In genomic region chr9:133737071-133737773, GRCh38 we compare ENCODE assay signal across 12 cellular contexts. TPM values are rescaled to one million over a fixed set of nuclear protein-coding genes. Genes with fewer than 3 reads are reported as not detected.
DNase-seq lines count a peak whose midpoint lies in the region; ATAC-seq and TF ChIP-seq lines count a peak whose summit lies in the region.
"Had no signal": no experiment of that assay in that cellular context is flagged by ENCODE, and none has a peak within 500 bp of the region (broad histone marks: within the 10 kb centered on the region; RNA-seq: fewer than 3 reads in every experiment).

No MANE protein-coding gene starts in this region.

- CTCF ChIA-PET in activated naive CD4-positive, alpha-beta T cell treated with anti-CD3 and anti-CD28 coated beads for 36 hours (lab: Charles Lee), result interaction anchor here (1.4 to 2.1 kb wide), 2 partner anchors 10 to 256 kb away, joined by 4 to 5 read pairs; no protein-coding TSS in a partner anchor

- H3K27me3 Mint-ChIP-seq in activated naive CD4-positive, alpha-beta T cell treated with anti-CD3 and anti-CD28 coated beads, Interleukin-2, amount 50 U/mL, for 24 hours, result no peaks in the 10 kb centered on the region
- H3K27me3 Mint-ChIP-seq in activated naive CD4-positive, alpha-beta T cell treated with anti-CD3 and anti-CD28 coated beads for 36 hours (ENCODE audit: low read depth), result no peaks in the 10 kb centered on the region
- H3K27me3 Mint-ChIP-seq in mesothelial cell of epicardium (ENCODE audit: low read depth), result peaks cover 4% of the 10 kb centered on the region
- peaks cover 3% of the 10 kb centered on the region for H3K27me3 Mint-ChIP-seq in activated T-cell treated with anti-CD3 and anti-CD28 coated beads, Interleukin-2, amount 50 U/mL, for 4 hours (ENCODE audit: low read depth)

- DNase-seq in activated naive CD4-positive, alpha-beta T cell treated with anti-CD3 and anti-CD28 coated beads for 36 hours, result no peak
- DNase-seq in SHP77 treated with DMSO at 0.1 percent for 48 hours (lab: John Stamatoyannopoulos, UW) (peak; percentile 37), mesothelial cell of epicardium (ENCODE audit: low spot score in 2 of 2, unreplicated experiment in 2 of 2) (no peak), upper lobe of right lung (peak; percentile 62), hepatic stellate cell (ENCODE audit: low spot score) (no peak)
- no peak for DNase-seq in activated T-cell treated with anti-CD3 and anti-CD28 coated beads, Interleukin-2, amount 50 U/mL, for 4 hours
- DNase-seq: NCI-H2227 treated with DMSO at 0.1 percent for 48 hours had no signal

- no peaks in the 10 kb centered on the region for H3K36me3 Mint-ChIP-seq in activated naive CD4-positive, alpha-beta T cell treated with anti-CD3 and anti-CD28 coated beads, Interleukin-2, amount 50 U/mL, for 24 hours
- H3K36me3 Mint-ChIP-seq in activated naive CD4-positive, alpha-beta T cell treated with anti-CD3 and anti-CD28 coated beads for 36 hours (ENCODE audit: low read depth), result no peaks in the 10 kb centered on the region
- no peaks in the 10 kb centered on the region for H3K36me3 Mint-ChIP-seq in mesothelial cell of epicardium
- H3K36me3 Mint-ChIP-seq in activated T-cell treated with anti-CD3 and anti-CD28 coated beads, Interleukin-2, amount 50 U/mL, for 4 hours (ENCODE audit: insufficient read depth), result no peaks in the 10 kb centered on the region

- H3K9me3 Mint-ChIP-seq in activated naive CD4-positive, alpha-beta T cell treated with anti-CD3 and anti-CD28 coated beads, Interleukin-2, amount 50 U/mL, for 24 hours, result no peaks in the 10 kb centered on the region
- no peaks in the 10 kb centered on the region for H3K9me3 Mint-ChIP-seq in activated naive CD4-positive, alpha-beta T cell treated with anti-CD3 and anti-CD28 coated beads for 36 hours
- no peaks in the 10 kb centered on the region for H3K9me3 Mint-ChIP-seq in mesothelial cell of epicardium
- no peaks in the 10 kb centered on the region for H3K9me3 Mint-ChIP-seq in activated T-cell treated with anti-CD3 and anti-CD28 coated beads, Interleukin-2, amount 50 U/mL, for 4 hours

- intact Hi-C loops in activated naive CD4-positive, alpha-beta T cell treated with anti-CD3 and anti-CD28 coated beads for 36 hours (cut with micrococcal nuclease), result no loop called here
- intact Hi-C loops in upper lobe of right lung (cut with DNase I), result no loop called here

- no peaks in the 10 kb centered on the region for H3K36me3 ChIP-seq in upper lobe of right lung
- H3K36me3 ChIP-seq: colonic mucosa had no signal

- ATAC-seq in upper lobe of right lung (peak; percentile 2), HG03432 (IDR thresholded peaks at IDR 0.05; ENCODE audit: unreplicated experiment) (no peak)
- no peak for ATAC-seq in activated T-cell treated with anti-CD3 and anti-CD28 coated beads, Interleukin-2, amount 50 U/mL, for 4 hours

- no peak overlapping the region for H3K27ac Mint-ChIP-seq in activated naive CD4-positive, alpha-beta T cell treated with anti-CD3 and anti-CD28 coated beads, Interleukin-2, amount 50 U/mL, for 24 hours
- no peak overlapping the region for H3K27ac Mint-ChIP-seq in activated naive CD4-positive, alpha-beta T cell treated with anti-CD3 and anti-CD28 coated beads for 36 hours
- no peak overlapping the region for H3K27ac Mint-ChIP-seq in mesothelial cell of epicardium
- H3K27ac Mint-ChIP-seq: T-helper 2 cell treated with Interferon-gamma antibody and Interleukin-4, amounts not matched to agents 5 μg/mL and 100 μg/mL, for 36 hours had no signal

- H3K4me3 ChIP-seq in upper lobe of right lung, result peak overlapping the region; percentile 46
- H3K4me3 ChIP-seq: GM12878 had no signal

- H3K27me3 ChIP-seq in upper lobe of right lung, result no peaks in the 10 kb centered on the region
- H3K27me3 ChIP-seq: colonic mucosa had no signal

- H3K4me1 ChIP-seq in upper lobe of right lung, result peaks cover 13% of the 10 kb centered on the region

- TF ChIP-seq CTCF in mesothelial cell of epicardium (IDR thresholded peaks at IDR 0.05; ENCODE audit: unreplicated experiment) (no peak), upper lobe of right lung (IDR thresholded peaks at IDR 0.05) (no peak)

- H3K9me3 ChIP-seq in upper lobe of right lung, result no peaks in the 10 kb centered on the region
- H3K9me3 ChIP-seq: colonic mucosa had no signal

- H3K4me3 Mint-ChIP-seq in activated naive CD4-positive, alpha-beta T cell treated with anti-CD3 and anti-CD28 coated beads, Interleukin-2, amount 50 U/mL, for 24 hours, result peak overlapping the region; percentile 23
- H3K4me3 Mint-ChIP-seq in activated naive CD4-positive, alpha-beta T cell treated with anti-CD3 and anti-CD28 coated beads for 36 hours, result no peak overlapping the region
- peak overlapping the region; percentile 66 for H3K4me3 Mint-ChIP-seq in mesothelial cell of epicardium
- no peak overlapping the region for H3K4me3 Mint-ChIP-seq in activated T-cell treated with anti-CD3 and anti-CD28 coated beads, Interleukin-2, amount 50 U/mL, for 4 hours
- H3K4me3 Mint-ChIP-seq: T-helper 2 cell treated with Interferon-gamma antibody and Interleukin-4, amounts not matched to agents 5 μg/mL and 100 μg/mL, for 36 hours had no signal

- no peak overlapping the region for H3K27ac ChIP-seq in upper lobe of right lung
- H3K27ac ChIP-seq: colonic mucosa had no signal

- H3K4me1 Mint-ChIP-seq in activated naive CD4-positive, alpha-beta T cell treated with anti-CD3 and anti-CD28 coated beads, Interleukin-2, amount 50 U/mL, for 24 hours, result no peaks in the 10 kb centered on the region
- H3K4me1 Mint-ChIP-seq in activated naive CD4-positive, alpha-beta T cell treated with anti-CD3 and anti-CD28 coated beads for 36 hours (ENCODE audit: low read depth), result peaks cover 2% of the 10 kb centered on the region
- H3K4me1 Mint-ChIP-seq in mesothelial cell of epicardium, result peaks cover 10% of the 10 kb centered on the region
- peaks cover 3% of the 10 kb centered on the region for H3K4me1 Mint-ChIP-seq in activated T-cell treated with anti-CD3 and anti-CD28 coated beads, Interleukin-2, amount 50 U/mL, for 4 hours (ENCODE audit: low read depth)

RNA-seq across cellular contexts. Expression of gene SARDH, which starts 0.9 kb away (rescaled TPM):
- total RNA-seq in activated naive CD4-positive, alpha-beta T cell treated with anti-CD3 and anti-CD28 coated beads for 36 hours, result 1 to 10 TPM; 7.7 TPM
- total RNA-seq in mesothelial cell of epicardium, result 11.8 to 13.9 TPM (median 12.9 TPM) in 3 replicates
- 6.8 TPM for total RNA-seq in upper lobe of right lung
- total RNA-seq in activated T-cell treated with anti-CD3 and anti-CD28 coated beads, Interleukin-2, amount 50 U/mL, for 4 hours, result 1 to 10 TPM; 3.6 to 5.5 (median 5.0) TPM

Comparison
In these comparisons a context has a peak if more than half of its experiments do, and no peak if none do; other contexts are left out.
1. H3K4me3 Mint-ChIP-seq: peak in activated naive CD4-positive, alpha-beta T cell treated with anti-CD3 and anti-CD28 coated beads, Interleukin-2, amount 50 U/mL, for 24 hours (single experiment) and mesothelial cell of epicardium (single experiment); none in activated naive CD4-positive, alpha-beta T cell treated with anti-CD3 and anti-CD28 coated beads for 36 hours (single experiment) and activated T-cell treated with anti-CD3 and anti-CD28 coated beads, Interleukin-2, amount 50 U/mL, for 4 hours (single experiment).
2. DNase-seq: peak in SHP77 treated with DMSO at 0.1 percent for 48 hours (single experiment) and upper lobe of right lung (single experiment); none in activated naive CD4-positive, alpha-beta T cell treated with anti-CD3 and anti-CD28 coated beads for 36 hours (single experiment), mesothelial cell of epicardium (0 of 2), hepatic stellate cell (single experiment) and activated T-cell treated with anti-CD3 and anti-CD28 coated beads, Interleukin-2, amount 50 U/mL, for 4 hours (single experiment).